Comparison of ENCODE assay signal across 6 cellular contexts in the genomic region with DNA sequence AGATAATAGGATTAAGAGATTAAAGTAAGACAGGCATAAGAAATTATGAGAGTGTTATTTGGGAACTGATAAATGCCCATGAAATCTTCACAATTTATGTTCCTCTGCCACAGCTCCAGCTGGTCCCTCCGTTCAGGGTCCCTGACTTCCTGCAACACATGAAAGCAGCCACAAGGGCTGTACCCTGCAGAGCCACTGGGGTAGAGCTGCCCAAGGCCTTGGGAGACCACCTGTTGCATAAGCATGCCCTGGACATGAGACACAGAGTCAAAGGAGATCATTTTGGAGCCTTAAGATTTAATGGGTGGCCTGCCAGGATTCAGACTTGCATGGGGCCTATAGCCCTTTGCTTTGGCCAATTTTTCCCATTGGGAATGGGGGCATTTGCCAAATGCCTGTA. TPM values are rescaled to one million over a fixed set of nuclear protein-coding genes. Genes with fewer than 3 reads are reported as not detected.
"Had no signal": no experiment of that assay in that cellular context is flagged by ENCODE, and none has a peak within 500 bp of the region (broad histone marks: within the 10 kb centered on the region; RNA-seq: fewer than 3 reads in every experiment).

No MANE protein-coding gene starts in this region.

RNA-seq across cellular contexts. Expression of a gene that starts 10.7 kb away (rescaled TPM):
- total RNA-seq: GM23338, H1, H4, H7, H9, HFFc6 had no signal
- polyA plus RNA-seq: GM23338, H1 had no signal

RNA-seq across cellular contexts. Expression of a gene that starts 37.9 kb away (rescaled TPM):
- total RNA-seq: GM23338, H1, H4, H7, H9, HFFc6 had no signal
- polyA plus RNA-seq: GM23338, H1 had no signal

RNA-seq across cellular contexts. Expression of a gene that starts 56.2 kb away (rescaled TPM):
- total RNA-seq: GM23338, H4, H7, H9, HFFc6 had no signal
- polyA plus RNA-seq: GM23338, H1 had no signal

RNA-seq across cellular contexts. Expression of a gene that starts 58.8 kb away (rescaled TPM):
- total RNA-seq: GM23338, H1, H4, H7, HFFc6 had no signal
- polyA plus RNA-seq: GM23338, H1 had no signal
